19 cellular contexts compared by ENCODE assay signal in genomic region chr13:103607995-103608394, GRCh38.
A peak's percentile ranks its signal among the peaks of the same experiment; 100 is the strongest.
DNase-seq lines count a peak whose midpoint lies in the region; ATAC-seq and TF ChIP-seq lines count a peak whose summit lies in the region.
"Had no signal": no experiment of that assay in that cellular context is flagged by ENCODE, and none has a peak within 500 bp of the region (broad histone marks: within the 10 kb centered on the region; RNA-seq: fewer than 3 reads in every experiment).

No MANE protein-coding gene starts in this region.

- H3K27me3 Mint-ChIP-seq in stimulated activated memory B cell treated with anti-CD40 and anti-IgM and Interleukin-4, amounts not matched to agents 10 μg/mL and 1 μg/mL and 100 μg/mL, for 72 hours, result no peaks in the 10 kb centered on the region
- H3K27me3 Mint-ChIP-seq: IgD-negative memory B cell, progenitor cell of endocrine pancreas had no signal

- peaks cover 5% of the 10 kb centered on the region for H3K9me3 Mint-ChIP-seq in stimulated activated memory B cell treated with anti-CD40 and anti-IgM and Interleukin-4, amounts not matched to agents 10 μg/mL and 1 μg/mL and 100 μg/mL, for 72 hours

- DNase-seq in GM13977 (ENCODE audit: low spot score), result no peak
- no peak for DNase-seq in effector CD8-positive, alpha-beta T cell (lab: John Stamatoyannopoulos, UW)
- DNase-seq in NCI-H1694 (lab: John Stamatoyannopoulos, UW), result no peak
- DNase-seq: activated CD8-positive, alpha-beta memory T cell treated with anti-CD3 and anti-CD28 coated beads for 24 hours; activated gamma-delta T cell treated with Interleukin-2 at 50 U/mL for 16 hours; cortex of kidney; GF-D8; NCI-H1092; NCI-H345; PC-9 had no signal

- peaks cover 6% of the 10 kb centered on the region for H3K4me1 Mint-ChIP-seq in stimulated activated memory B cell treated with anti-CD40 and anti-IgM and Interleukin-4, amounts not matched to agents 10 μg/mL and 1 μg/mL and 100 μg/mL, for 72 hours

- no peak overlapping the region for H3K4me3 Mint-ChIP-seq in stimulated activated memory B cell treated with anti-CD40 and anti-IgM and Interleukin-4, amounts not matched to agents 10 μg/mL and 1 μg/mL and 100 μg/mL, for 72 hours
- H3K4me3 Mint-ChIP-seq: IgD-negative memory B cell had no signal

- TF ChIP-seq CTCF in GM13977 (IDR thresholded peaks at IDR 0.05; ENCODE audit: extremely low read depth, insufficient read depth, missing control alignments), result no peak

- in situ Hi-C loops in GM13977 (cut with MboI; ENCODE audit: low pct_unique_long_range_greater_than_20kb, low sequenced_read_pairs, unreplicated experiment), result no loop called here

- no peak overlapping the region for H3K27ac Mint-ChIP-seq in stimulated activated memory B cell treated with anti-CD40 and anti-IgM and Interleukin-4, amounts not matched to agents 10 μg/mL and 1 μg/mL and 100 μg/mL, for 72 hours
- H3K27ac Mint-ChIP-seq: IgD-negative memory B cell, progenitor cell of endocrine pancreas had no signal

- H3K36me3 Mint-ChIP-seq in stimulated activated memory B cell treated with anti-CD40 and anti-IgM and Interleukin-4, amounts not matched to agents 10 μg/mL and 1 μg/mL and 100 μg/mL, for 72 hours, result no peaks in the 10 kb centered on the region
- H3K36me3 Mint-ChIP-seq: IgD-negative memory B cell had no signal

- ATAC-seq in GM18499 (IDR thresholded peaks at IDR 0.05; ENCODE audit: insufficient read depth, unreplicated experiment), result peak; percentile 58
- peak; percentile 73 for ATAC-seq in GM19395 (IDR thresholded peaks at IDR 0.05; ENCODE audit: unreplicated experiment)
- peak; percentile 90 for ATAC-seq in HG02588 (IDR thresholded peaks at IDR 0.05; ENCODE audit: unreplicated experiment)
- peak; percentile 89 for ATAC-seq in HG03159 (IDR thresholded peaks at IDR 0.05; ENCODE audit: unreplicated experiment)
- ATAC-seq in stimulated activated memory B cell treated with anti-CD40 and anti-IgM and Interleukin-4, amounts not matched to agents 10 μg/mL and 1 μg/mL and 100 μg/mL, for 72 hours, result no peak
- ATAC-seq: A549, SK-N-SH treated with all-trans-retinoic acid at 6 μM for 48 hours had no signal
